In the genomic region with DNA sequence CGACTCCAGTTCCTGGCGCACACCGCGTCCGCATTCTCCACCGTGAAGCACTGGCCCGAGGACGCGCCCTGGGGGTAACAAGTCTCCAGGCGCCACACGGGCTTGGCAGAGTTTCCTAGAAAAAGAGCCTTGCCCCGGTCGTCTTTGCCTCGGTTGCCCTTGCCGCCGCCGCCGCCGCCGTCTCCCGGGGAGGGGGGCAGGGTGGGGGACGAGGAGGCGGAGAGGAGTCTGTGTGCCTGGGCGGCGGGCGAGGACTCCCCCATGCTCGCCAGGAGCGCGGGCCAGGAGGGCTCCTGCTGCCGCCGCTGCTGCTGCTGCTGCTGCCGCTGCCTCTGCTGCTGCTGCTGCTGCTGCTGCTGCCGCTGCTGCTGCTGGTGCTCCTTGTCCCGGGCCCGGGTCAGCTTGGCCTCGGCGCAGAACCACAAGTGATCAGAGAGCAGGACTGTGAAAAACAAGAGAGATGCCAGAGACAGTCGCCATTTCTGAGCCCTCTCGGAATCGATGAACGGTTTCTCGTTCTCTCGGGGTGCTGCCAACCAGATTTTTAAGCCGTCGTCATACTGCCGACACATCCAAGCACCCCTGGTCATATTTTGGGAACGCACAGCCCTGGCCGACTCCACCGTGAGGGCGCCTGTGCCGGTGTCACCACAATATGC, we compare ENCODE assay signal across 9 cellular contexts.
A peak's percentile ranks its signal among the peaks of the same experiment; 100 is the strongest.
DNase-seq lines count a peak whose midpoint lies in the region; ATAC-seq and TF ChIP-seq lines count a peak whose summit lies in the region.
"Had no signal": no experiment of that assay in that cellular context is flagged by ENCODE, and none has a peak within 500 bp of the region (broad histone marks: within the 10 kb centered on the region; RNA-seq: fewer than 3 reads in every experiment).

No MANE protein-coding gene starts in this region.

- peaks cover 32% of the 10 kb centered on the region for H3K27me3 ChIP-seq in HAP-1 (ENCODE audit: low read depth)

- H3K36me3 ChIP-seq in HAP-1 (replicated peaks), result no peaks in the 10 kb centered on the region

- peak overlapping the region; percentile 37 for H3K4me3 ChIP-seq in HAP-1
- H3K4me3 ChIP-seq in fibroblast of mammary gland (ENCODE audit: control insufficient read depth, low read depth, low read length), result peak overlapping the region; percentile 39

- no peak for TF ChIP-seq CTCF in fibroblast of mammary gland (conservative IDR thresholded peaks at IDR 0.05; ENCODE audit: control insufficient read depth, insufficient read depth, low read depth, low read length)

- intact Hi-C loops in posterior cingulate gyrus (cut with DNase I) (loop anchor here (5.0 kb wide), 1 partner anchor 494 kb away; no protein-coding TSS in a partner anchor), left colon (cut with DNase I, micrococcal nuclease) (no loop called here)

- in situ Hi-C loops in HAP-1 (cut with MboI; ENCODE audit: low sequenced_read_pairs), result no loop called here

- no peaks in the 10 kb centered on the region for H3K9me3 ChIP-seq in HAP-1

- DNase-seq in HAP-1 (ENCODE audit: low spot score in 2 of 2), result peak in 1 of 2 experiments; percentile 51
- DNase-seq in RPMI7951 (ENCODE audit: low read depth), result peak; percentile 7
- no peak for DNase-seq in fibroblast of mammary gland (ENCODE audit: low read depth)
- peak; percentile 18 to 90 (median 42) for DNase-seq in posterior cingulate gyrus
- no peak for DNase-seq in AG08395 (ENCODE audit: low spot score)
- no peak for DNase-seq in left colon
- no peak for DNase-seq in stimulated activated CD4-positive, alpha-beta T cell treated with anti-CD3 and anti-CD28 coated beads, Interleukin-12 subunit alpha, Interleukin-12 subunit beta, amount 100 ng/mL, for 4 hours
- DNase-seq: left cardiac atrium had no signal

- H3K4me1 ChIP-seq in HAP-1, result no peaks in the 10 kb centered on the region

- no peak for ATAC-seq in HG02981 (IDR thresholded peaks at IDR 0.05; ENCODE audit: unreplicated experiment)
- no peak for ATAC-seq in left colon

Comparison
In these comparisons a context has a peak if more than half of its experiments do, and no peak if none do; other contexts are left out.
1. DNase-seq: peak in RPMI7951 (single experiment) and posterior cingulate gyrus (10 of 10); none in fibroblast of mammary gland (single experiment), AG08395 (single experiment), left colon (0 of 2) and stimulated activated CD4-positive, alpha-beta T cell treated with anti-CD3 and anti-CD28 coated beads, Interleukin-12 subunit alpha, Interleukin-12 subunit beta, amount 100 ng/mL, for 4 hours (single experiment).